12 cellular contexts compared by ENCODE assay signal in the genomic region with DNA sequence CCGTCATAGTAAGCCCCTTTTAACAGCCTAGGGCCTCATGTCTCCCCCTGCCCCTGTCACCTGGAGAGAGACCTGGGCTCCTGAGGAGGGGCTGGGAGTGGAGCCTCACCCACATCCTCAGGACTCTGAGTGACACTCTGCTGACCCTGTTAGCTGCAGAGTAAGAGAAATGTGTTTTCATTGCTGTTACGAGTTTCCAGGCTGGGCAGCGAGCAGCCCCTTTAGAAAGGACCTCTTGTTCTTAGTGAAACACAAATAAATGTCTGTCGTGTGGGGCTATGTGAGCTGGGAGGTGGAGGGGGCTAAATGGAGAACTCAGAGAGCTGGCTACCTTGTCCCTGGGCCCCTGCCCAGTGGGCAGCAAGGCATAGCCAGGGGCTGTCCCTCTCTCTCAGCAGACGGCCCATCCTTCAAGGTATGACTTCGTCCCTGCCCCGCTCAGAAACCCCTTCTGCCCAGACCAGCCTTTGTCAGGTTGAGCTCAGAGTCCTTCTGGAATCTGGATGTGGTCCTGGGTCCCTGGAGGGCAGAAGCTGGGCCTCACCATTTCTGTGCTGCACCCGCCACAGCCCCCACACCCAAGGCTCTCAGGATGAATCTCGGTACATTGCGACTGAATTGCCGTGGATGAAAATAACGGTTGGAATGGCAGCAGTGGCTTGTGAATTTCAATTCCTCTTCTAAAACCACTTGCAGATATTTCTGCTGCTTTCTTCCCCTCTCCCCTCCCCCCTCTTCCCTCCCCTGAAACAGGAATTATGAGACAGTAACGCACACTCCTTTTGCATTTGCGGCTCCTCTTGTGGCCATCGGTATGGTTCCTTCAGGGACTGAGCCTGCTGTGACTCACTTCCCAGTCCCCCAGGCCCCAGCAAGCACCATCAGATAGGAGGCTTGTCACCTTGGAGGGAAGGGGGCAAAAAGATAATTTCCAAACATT. TPM values are rescaled to one million over a fixed set of nuclear protein-coding genes. Genes with fewer than 3 reads are reported as not detected.
DNase-seq lines count a peak whose midpoint lies in the region; ATAC-seq and TF ChIP-seq lines count a peak whose summit lies in the region.
"Had no signal": no experiment of that assay in that cellular context is flagged by ENCODE, and none has a peak within 500 bp of the region (broad histone marks: within the 10 kb centered on the region; RNA-seq: fewer than 3 reads in every experiment).

No MANE protein-coding gene starts in this region.

- H3K4me1 ChIP-seq in neutrophil (ENCODE audit: control insufficient read depth in 1 of 2, insufficient read depth in 1 of 2, low read depth in 1 of 2, low read length in 1 of 2), result peaks cover 30 to 31% of the 10 kb centered on the region in 2 experiments

- no peaks in the 10 kb centered on the region for H3K27me3 Mint-ChIP-seq in nephron progenitor cell (ENCODE audit: low read depth, poor library complexity)
- no peaks in the 10 kb centered on the region for H3K27me3 Mint-ChIP-seq in CD4-positive, alpha-beta T cell

- peak overlapping the region; percentile 36 for H3K27ac ChIP-seq in neutrophil
- no peak overlapping the region for H3K27ac ChIP-seq in CD4-positive, alpha-beta T cell (ENCODE audit: low read depth, low read length)

- no peaks in the 10 kb centered on the region for H3K27me3 ChIP-seq in neutrophil
- peaks cover 9% of the 10 kb centered on the region for H3K27me3 ChIP-seq in CD4-positive, alpha-beta T cell (ENCODE audit: control insufficient read depth, insufficient read depth, low read length)

- no peak overlapping the region for H3K27ac Mint-ChIP-seq in nephron progenitor cell
- no peak overlapping the region for H3K27ac Mint-ChIP-seq in CD4-positive, alpha-beta T cell

- no peaks in the 10 kb centered on the region for H3K36me3 ChIP-seq in neutrophil

- H3K4me3 Mint-ChIP-seq in nephron progenitor cell, result no peak overlapping the region
- no peak overlapping the region for H3K4me3 Mint-ChIP-seq in CD4-positive, alpha-beta T cell

- intact Hi-C loops in CD4-positive, alpha-beta T cell (cut with DNase I, micrococcal nuclease), result no loop called here

- POLR2A ChIA-PET in CD4-positive, alpha-beta T cell (lab: Charles Lee), result no interaction called here

- CTCF ChIA-PET in CD4-positive, alpha-beta T cell (lab: Charles Lee), result no interaction called here

- no peak overlapping the region for H3K4me3 ChIP-seq in neutrophil (ENCODE audit: low read depth in 1 of 2, low read length in 1 of 2)

- H3K4me1 Mint-ChIP-seq in nephron progenitor cell, result peaks cover 82% of the 10 kb centered on the region
- no peaks in the 10 kb centered on the region for H3K4me1 Mint-ChIP-seq in CD4-positive, alpha-beta T cell (ENCODE audit: low read depth)

- no peaks in the 10 kb centered on the region for H3K9me3 ChIP-seq in neutrophil
- no peaks in the 10 kb centered on the region for H3K9me3 ChIP-seq in CD4-positive, alpha-beta T cell (ENCODE audit: control insufficient read depth, low read length)

- no peaks in the 10 kb centered on the region for H3K36me3 Mint-ChIP-seq in nephron progenitor cell (ENCODE audit: low read depth)
- no peaks in the 10 kb centered on the region for H3K36me3 Mint-ChIP-seq in CD4-positive, alpha-beta T cell (ENCODE audit: low read depth)

- DNase-seq in CD1c-positive myeloid dendritic cell (ENCODE audit: extremely low spot score), result peak; percentile 83
- DNase-seq in KBM-7, result peak; percentile 78
- DNase-seq in astrocyte of the hippocampus (ENCODE audit: low read depth, low spot score), result peak; percentile 30
- no peak for DNase-seq in nephron progenitor cell
- no peak for DNase-seq in T-helper 2 cell
- DNase-seq in CD4-positive, alpha-beta T cell, result no peak
- DNase-seq: NCI-H2171 had no signal

- ATAC-seq in HG02852 (IDR thresholded peaks at IDR 0.05; ENCODE audit: unreplicated experiment), result no peak
- no peak for ATAC-seq in CD4-positive, alpha-beta T cell (ENCODE audit: poor library complexity)

- TF ChIP-seq CTCF in neutrophil (IDR thresholded peaks at IDR 0.05), result no peak
- TF ChIP-seq CTCF in nephron progenitor cell (IDR thresholded peaks at IDR 0.05), result no peak
- no peak for TF ChIP-seq CTCF in CD4-positive, alpha-beta T cell (IDR thresholded peaks at IDR 0.05)

- no peaks in the 10 kb centered on the region for H3K9me3 Mint-ChIP-seq in nephron progenitor cell
- H3K9me3 Mint-ChIP-seq in CD4-positive, alpha-beta T cell, result no peaks in the 10 kb centered on the region

- in situ Hi-C loops in KBM-7 (cut with MboI; ENCODE audit: low pct_unique_long_range_greater_than_20kb, low sequenced_read_pairs), result no loop called here

RNA-seq across cellular contexts. Expression of gene DCANP1, which starts 10.0 kb away (rescaled TPM):
- under 1 TPM in 1 of 2 experiments, not detected in 1; 0.08 TPM for total RNA-seq in CD4-positive, alpha-beta T cell
- total RNA-seq: epithelial cell of proximal tubule, pulmonary artery endothelial cell, SK-MEL-5 had no signal

RNA-seq across cellular contexts. Expression of gene TIFAB, which starts 15.0 kb away (rescaled TPM):
- under 1 TPM in 1 of 2 experiments, not detected in 1; 0.11 TPM for total RNA-seq in CD4-positive, alpha-beta T cell
- total RNA-seq: epithelial cell of proximal tubule, pulmonary artery endothelial cell, SK-MEL-5 had no signal

RNA-seq across cellular contexts. Expression of gene MACROH2A1, which starts 38.1 kb away (rescaled TPM):
- total RNA-seq in CD4-positive, alpha-beta T cell, result 100 to 1,000 TPM; 114 to 120 TPM

Comparison
In these comparisons a context has a peak if more than half of its experiments do, and no peak if none do; other contexts are left out.
1. DNase-seq: peak in CD1c-positive myeloid dendritic cell (single experiment), KBM-7 (single experiment) and astrocyte of the hippocampus (single experiment); none in nephron progenitor cell (single experiment), T-helper 2 cell (0 of 5) and CD4-positive, alpha-beta T cell (0 of 10).